In the genomic region with DNA sequence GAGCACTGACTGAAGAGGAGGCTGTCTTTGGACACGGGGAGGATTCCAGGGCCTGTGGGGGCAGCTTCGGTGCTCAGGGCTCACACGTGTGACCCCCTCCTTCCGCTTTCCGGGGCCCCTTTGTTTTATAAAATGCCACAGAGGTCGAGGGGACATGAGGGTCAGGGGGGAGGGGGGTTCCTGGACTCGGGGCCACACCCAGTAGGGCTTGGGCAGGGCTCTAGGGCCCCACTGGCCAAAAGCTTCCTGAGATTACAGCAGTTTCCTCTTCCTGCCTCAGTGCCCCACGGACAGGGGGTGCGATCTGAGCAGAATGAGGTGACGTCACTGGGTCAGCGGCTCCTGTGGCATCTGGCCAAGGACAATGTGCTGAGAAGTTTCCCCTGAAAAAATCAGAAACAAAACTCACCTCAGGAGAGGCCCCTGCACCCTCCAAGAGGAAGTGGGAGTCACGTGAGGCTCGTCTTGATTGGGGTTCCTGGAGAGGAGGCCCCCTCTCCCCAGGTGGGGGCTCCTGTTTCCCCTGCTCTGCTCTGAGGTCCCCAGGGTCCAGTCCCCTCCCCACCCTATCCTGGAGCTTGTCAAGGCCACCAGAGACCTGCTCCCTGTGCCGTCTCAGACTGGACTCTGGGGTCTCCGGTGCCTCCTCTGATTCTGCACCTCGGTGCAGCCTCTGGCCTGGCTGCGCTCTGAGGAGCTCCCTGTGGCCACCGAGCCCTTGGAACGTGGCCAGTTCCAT, we compare ENCODE assay signal across 1 cellular context.
TF ChIP-seq lines count a peak whose summit lies in the region.

No MANE protein-coding gene starts in this region.

TF ChIP-seq in HepG2, 621 proteins besides CTCF, POLR2A, EP300 and RAD21 (continued from another document and continues in another):
- TF ChIP-seq, protein P1, sequence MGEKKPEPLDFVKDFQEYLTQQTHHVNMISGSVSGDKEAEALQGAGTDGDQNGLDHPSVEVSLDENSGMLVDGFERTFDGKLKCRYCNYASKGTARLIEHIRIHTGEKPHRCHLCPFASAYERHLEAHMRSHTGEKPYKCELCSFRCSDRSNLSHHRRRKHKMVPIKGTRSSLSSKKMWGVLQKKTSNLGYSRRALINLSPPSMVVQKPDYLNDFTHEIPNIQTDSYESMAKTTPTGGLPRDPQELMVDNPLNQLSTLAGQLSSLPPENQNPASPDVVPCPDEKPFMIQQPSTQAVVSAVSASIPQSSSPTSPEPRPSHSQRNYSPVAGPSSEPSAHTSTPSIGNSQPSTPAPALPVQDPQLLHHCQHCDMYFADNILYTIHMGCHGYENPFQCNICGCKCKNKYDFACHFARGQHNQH (CRISPR knock-in tag; IDR thresholded peaks at IDR 0.05): peak; percentile 41; the same call in 1 of the 2 replicates
- peak; percentile 52; the same call in 1 of the 2 replicates for TF ChIP-seq SMAD9 (CRISPR knock-in tag; IDR thresholded peaks at IDR 0.05)
- no peak for TF ChIP-seq TCF12 (IDR thresholded peaks at IDR 0.05)
- no peak for TF ChIP-seq TCF12 (CRISPR knock-in tag; IDR thresholded peaks at IDR 0.05)
- no peak for TF ChIP-seq ZFP36L1 (CRISPR knock-in tag; IDR thresholded peaks at IDR 0.05)
- TF ChIP-seq ZKSCAN5 (CRISPR knock-in tag; IDR thresholded peaks at IDR 0.05): no peak
- TF ChIP-seq, protein P2, sequence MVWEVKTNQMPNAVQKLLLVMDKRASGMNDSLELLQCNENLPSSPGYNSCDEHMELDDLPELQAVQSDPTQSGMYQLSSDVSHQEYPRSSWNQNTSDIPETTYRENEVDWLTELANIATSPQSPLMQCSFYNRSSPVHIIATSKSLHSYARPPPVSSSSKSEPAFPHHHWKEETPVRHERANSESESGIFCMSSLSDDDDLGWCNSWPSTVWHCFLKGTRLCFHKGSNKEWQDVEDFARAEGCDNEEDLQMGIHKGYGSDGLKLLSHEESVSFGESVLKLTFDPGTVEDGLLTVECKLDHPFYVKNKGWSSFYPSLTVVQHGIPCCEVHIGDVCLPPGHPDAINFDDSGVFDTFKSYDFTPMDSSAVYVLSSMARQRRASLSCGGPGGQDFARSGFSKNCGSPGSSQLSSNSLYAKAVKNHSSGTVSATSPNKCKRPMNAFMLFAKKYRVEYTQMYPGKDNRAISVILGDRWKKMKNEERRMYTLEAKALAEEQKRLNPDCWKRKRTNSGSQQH (CRISPR knock-in tag; IDR thresholded peaks at IDR 0.05; ENCODE audit: low read depth): no peak; the same call in 1 of the 2 replicates
- TF ChIP-seq, protein P3, sequence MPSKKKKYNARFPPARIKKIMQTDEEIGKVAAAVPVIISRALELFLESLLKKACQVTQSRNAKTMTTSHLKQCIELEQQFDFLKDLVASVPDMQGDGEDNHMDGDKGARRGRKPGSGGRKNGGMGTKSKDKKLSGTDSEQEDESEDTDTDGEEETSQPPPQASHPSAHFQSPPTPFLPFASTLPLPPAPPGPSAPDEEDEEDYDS (CRISPR knock-in tag; IDR thresholded peaks at IDR 0.05): no peak
- no peak for TF ChIP-seq ZNF75D (CRISPR knock-in tag; IDR thresholded peaks at IDR 0.05; ENCODE audit: borderline replicate concordance)
- TF ChIP-seq, protein P4, sequence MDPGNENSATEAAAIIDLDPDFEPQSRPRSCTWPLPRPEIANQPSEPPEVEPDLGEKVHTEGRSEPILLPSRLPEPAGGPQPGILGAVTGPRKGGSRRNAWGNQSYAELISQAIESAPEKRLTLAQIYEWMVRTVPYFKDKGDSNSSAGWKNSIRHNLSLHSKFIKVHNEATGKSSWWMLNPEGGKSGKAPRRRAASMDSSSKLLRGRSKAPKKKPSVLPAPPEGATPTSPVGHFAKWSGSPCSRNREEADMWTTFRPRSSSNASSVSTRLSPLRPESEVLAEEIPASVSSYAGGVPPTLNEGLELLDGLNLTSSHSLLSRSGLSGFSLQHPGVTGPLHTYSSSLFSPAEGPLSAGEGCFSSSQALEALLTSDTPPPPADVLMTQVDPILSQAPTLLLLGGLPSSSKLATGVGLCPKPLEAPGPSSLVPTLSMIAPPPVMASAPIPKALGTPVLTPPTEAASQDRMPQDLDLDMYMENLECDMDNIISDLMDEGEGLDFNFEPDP (CRISPR knock-in tag; conservative IDR thresholded peaks at IDR 0.05): no peak
- TF ChIP-seq, protein P5, sequence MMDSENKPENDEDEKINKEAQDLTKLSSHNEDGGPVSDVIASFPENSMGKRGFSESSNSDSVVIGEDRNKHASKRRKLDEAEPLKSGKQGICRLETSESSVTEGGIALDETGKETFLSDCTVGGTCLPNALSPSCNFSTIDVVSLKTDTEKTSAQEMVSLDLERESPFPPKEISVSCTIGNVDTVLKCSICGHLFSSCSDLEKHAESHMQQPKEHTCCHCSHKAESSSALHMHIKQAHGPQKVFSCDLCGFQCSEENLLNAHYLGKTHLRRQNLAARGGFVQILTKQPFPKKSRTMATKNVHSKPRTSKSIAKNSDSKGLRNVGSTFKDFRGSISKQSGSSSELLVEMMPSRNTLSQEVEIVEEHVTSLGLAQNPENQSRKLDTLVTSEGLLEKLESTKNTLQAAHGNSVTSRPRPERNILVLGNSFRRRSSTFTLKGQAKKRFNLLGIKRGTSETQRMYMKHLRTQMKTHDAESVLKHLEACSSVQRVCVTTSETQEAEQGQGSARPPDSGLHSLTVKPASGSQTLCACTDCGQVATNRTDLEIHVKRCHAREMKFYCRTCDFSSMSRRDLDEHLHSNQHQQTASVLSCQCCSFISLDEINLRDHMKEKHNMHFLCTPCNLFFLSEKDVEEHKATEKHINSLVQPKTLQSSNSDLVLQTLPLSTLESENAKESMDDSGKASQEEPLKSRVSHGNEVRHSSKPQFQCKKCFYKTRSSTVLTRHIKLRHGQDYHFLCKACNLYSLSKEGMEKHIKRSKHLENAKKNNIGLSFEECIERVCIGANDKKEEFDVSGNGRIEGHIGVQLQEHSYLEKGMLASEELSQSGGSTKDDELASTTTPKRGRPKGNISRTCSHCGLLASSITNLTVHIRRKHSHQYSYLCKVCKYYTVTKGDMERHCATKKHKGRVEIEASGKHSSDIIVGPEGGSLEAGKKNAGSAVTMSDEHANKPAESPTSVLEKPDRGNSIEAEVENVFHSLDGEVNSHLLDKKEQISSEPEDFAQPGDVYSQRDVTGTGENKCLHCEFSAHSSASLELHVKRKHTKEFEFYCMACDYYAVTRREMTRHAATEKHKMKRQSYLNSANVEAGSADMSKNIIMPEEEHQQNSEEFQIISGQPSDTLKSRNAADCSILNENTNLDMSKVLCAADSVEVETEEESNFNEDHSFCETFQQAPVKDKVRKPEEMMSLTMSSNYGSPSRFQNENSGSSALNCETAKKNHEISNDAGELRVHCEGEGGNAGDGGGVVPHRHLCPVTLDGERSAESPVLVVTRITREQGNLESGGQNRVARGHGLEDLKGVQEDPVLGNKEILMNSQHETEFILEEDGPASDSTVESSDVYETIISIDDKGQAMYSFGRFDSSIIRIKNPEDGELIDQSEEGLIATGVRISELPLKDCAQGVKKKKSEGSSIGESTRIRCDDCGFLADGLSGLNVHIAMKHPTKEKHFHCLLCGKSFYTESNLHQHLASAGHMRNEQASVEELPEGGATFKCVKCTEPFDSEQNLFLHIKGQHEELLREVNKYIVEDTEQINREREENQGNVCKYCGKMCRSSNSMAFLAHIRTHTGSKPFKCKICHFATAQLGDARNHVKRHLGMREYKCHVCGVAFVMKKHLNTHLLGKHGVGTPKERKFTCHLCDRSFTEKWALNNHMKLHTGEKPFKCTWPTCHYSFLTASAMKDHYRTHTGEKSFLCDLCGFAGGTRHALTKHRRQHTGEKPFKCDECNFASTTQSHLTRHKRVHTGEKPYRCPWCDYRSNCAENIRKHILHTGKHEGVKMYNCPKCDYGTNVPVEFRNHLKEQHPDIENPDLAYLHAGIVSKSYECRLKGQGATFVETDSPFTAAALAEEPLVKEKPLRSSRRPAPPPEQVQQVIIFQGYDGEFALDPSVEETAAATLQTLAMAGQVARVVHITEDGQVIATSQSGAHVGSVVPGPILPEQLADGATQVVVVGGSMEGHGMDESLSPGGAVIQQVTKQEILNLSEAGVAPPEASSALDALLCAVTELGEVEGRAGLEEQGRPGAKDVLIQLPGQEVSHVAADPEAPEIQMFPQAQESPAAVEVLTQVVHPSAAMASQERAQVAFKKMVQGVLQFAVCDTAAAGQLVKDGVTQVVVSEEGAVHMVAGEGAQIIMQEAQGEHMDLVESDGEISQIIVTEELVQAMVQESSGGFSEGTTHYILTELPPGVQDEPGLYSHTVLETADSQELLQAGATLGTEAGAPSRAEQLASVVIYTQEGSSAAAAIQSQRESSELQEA (CRISPR knock-in tag; IDR thresholded peaks at IDR 0.05; ENCODE audit: not compliant biosample characterization): peak; percentile 40
- no peak for TF ChIP-seq HOXA3 (CRISPR knock-in tag; IDR thresholded peaks at IDR 0.05)
- TF ChIP-seq MAFF (IDR thresholded peaks at IDR 0.05; ENCODE audit: low read depth, low read length): no peak
- TF ChIP-seq, protein P6, sequence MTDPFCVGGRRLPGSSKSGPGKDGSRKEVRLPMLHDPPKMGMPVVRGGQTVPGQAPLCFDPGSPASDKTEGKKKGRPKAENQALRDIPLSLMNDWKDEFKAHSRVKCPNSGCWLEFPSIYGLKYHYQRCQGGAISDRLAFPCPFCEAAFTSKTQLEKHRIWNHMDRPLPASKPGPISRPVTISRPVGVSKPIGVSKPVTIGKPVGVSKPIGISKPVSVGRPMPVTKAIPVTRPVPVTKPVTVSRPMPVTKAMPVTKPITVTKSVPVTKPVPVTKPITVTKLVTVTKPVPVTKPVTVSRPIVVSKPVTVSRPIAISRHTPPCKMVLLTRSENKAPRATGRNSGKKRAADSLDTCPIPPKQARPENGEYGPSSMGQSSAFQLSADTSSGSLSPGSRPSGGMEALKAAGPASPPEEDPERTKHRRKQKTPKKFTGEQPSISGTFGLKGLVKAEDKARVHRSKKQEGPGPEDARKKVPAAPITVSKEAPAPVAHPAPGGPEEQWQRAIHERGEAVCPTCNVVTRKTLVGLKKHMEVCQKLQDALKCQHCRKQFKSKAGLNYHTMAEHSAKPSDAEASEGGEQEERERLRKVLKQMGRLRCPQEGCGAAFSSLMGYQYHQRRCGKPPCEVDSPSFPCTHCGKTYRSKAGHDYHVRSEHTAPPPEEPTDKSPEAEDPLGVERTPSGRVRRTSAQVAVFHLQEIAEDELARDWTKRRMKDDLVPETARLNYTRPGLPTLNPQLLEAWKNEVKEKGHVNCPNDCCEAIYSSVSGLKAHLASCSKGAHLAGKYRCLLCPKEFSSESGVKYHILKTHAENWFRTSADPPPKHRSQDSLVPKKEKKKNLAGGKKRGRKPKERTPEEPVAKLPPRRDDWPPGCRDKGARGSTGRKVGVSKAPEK (CRISPR knock-in tag; IDR thresholded peaks at IDR 0.05; ENCODE audit: borderline replicate concordance): no peak
- no peak for TF ChIP-seq MIER3 (CRISPR knock-in tag; IDR thresholded peaks at IDR 0.05; ENCODE audit: borderline replicate concordance)
- no peak for TF ChIP-seq ERF (CRISPR knock-in tag; IDR thresholded peaks at IDR 0.05)
- TF ChIP-seq, protein P7, sequence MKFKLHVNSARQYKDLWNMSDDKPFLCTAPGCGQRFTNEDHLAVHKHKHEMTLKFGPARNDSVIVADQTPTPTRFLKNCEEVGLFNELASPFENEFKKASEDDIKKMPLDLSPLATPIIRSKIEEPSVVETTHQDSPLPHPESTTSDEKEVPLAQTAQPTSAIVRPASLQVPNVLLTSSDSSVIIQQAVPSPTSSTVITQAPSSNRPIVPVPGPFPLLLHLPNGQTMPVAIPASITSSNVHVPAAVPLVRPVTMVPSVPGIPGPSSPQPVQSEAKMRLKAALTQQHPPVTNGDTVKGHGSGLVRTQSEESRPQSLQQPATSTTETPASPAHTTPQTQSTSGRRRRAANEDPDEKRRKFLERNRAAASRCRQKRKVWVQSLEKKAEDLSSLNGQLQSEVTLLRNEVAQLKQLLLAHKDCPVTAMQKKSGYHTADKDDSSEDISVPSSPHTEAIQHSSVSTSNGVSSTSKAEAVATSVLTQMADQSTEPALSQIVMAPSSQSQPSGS (CRISPR knock-in tag; IDR thresholded peaks at IDR 0.05): peak; percentile 72
- 0 out of 2 replicates have a peak, but pooled peaks have one; percentile 16 for TF ChIP-seq THAP11 (CRISPR knock-in tag; IDR thresholded peaks at IDR 0.05)
- TF ChIP-seq ZNF335 (CRISPR knock-in tag; IDR thresholded peaks at IDR 0.05): no peak
- no peak for TF ChIP-seq ZFP36 (IDR thresholded peaks at IDR 0.05; ENCODE audit: borderline replicate concordance, low read depth, low read length, partially characterized antibody)
- TF ChIP-seq, protein P8, sequence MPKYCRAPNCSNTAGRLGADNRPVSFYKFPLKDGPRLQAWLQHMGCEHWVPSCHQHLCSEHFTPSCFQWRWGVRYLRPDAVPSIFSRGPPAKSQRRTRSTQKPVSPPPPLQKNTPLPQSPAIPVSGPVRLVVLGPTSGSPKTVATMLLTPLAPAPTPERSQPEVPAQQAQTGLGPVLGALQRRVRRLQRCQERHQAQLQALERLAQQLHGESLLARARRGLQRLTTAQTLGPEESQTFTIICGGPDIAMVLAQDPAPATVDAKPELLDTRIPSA (CRISPR knock-in tag; IDR thresholded peaks at IDR 0.05; ENCODE audit: borderline replicate concordance): no peak
- 0 out of 2 replicates have a peak, but pooled peaks have one; percentile 0 for TF ChIP-seq ZNF337 (CRISPR knock-in tag; IDR thresholded peaks at IDR 0.05; ENCODE audit: borderline replicate concordance, low read depth)
- TF ChIP-seq MEF2D (CRISPR knock-in tag; IDR thresholded peaks at IDR 0.05): no peak
- TF ChIP-seq, protein P9, sequence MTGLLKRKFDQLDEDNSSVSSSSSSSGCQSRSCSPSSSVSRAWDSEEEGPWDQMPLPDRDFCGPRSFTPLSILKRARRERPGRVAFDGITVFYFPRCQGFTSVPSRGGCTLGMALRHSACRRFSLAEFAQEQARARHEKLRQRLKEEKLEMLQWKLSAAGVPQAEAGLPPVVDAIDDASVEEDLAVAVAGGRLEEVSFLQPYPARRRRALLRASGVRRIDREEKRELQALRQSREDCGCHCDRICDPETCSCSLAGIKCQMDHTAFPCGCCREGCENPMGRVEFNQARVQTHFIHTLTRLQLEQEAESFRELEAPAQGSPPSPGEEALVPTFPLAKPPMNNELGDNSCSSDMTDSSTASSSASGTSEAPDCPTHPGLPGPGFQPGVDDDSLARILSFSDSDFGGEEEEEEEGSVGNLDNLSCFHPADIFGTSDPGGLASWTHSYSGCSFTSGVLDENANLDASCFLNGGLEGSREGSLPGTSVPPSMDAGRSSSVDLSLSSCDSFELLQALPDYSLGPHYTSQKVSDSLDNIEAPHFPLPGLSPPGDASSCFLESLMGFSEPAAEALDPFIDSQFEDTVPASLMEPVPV (CRISPR knock-in tag; IDR thresholded peaks at IDR 0.05): no peak
- TF ChIP-seq, protein P10, sequence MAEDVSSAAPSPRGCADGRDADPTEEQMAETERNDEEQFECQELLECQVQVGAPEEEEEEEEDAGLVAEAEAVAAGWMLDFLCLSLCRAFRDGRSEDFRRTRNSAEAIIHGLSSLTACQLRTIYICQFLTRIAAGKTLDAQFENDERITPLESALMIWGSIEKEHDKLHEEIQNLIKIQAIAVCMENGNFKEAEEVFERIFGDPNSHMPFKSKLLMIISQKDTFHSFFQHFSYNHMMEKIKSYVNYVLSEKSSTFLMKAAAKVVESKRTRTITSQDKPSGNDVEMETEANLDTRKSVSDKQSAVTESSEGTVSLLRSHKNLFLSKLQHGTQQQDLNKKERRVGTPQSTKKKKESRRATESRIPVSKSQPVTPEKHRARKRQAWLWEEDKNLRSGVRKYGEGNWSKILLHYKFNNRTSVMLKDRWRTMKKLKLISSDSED (CRISPR knock-in tag; IDR thresholded peaks at IDR 0.05): no peak
- TF ChIP-seq NRL (CRISPR knock-in tag; IDR thresholded peaks at IDR 0.05; ENCODE audit: borderline replicate concordance): 0 out of 2 replicates have a peak, but pooled peaks have one; percentile 26
- no peak for TF ChIP-seq PRPF4 (IDR thresholded peaks at IDR 0.05; ENCODE audit: low read depth, low read length, poor library complexity, severe bottlenecking)
- TF ChIP-seq HOXA9 (CRISPR knock-in tag; IDR thresholded peaks at IDR 0.05; ENCODE audit: borderline replicate concordance): no peak
- no peak for TF ChIP-seq ZBTB1 (CRISPR knock-in tag; IDR thresholded peaks at IDR 0.05; ENCODE audit: borderline replicate concordance)
